ENCODE assay signal across 25 cellular contexts in genomic region chr16:85633438-85633743, GRCh38.
"Had no signal": no experiment of that assay in that cellular context is flagged by ENCODE, and none has a peak within 500 bp of the region (broad histone marks: within the 10 kb centered on the region; RNA-seq: fewer than 3 reads in every experiment).

No MANE protein-coding gene starts in this region.

- H3K27me3 ChIP-seq: colonic mucosa, esophagus squamous epithelium, gastrocnemius medialis, heart right ventricle, left lung had no signal

- H3K27ac ChIP-seq: colonic mucosa, epithelial cell of prostate, esophagus squamous epithelium, gastrocnemius medialis, heart right ventricle, left lung, lower lobe of right lung had no signal

- H3K4me1 ChIP-seq: colonic mucosa had no signal

- H3K4me3 ChIP-seq: colonic mucosa, esophagus squamous epithelium, gastrocnemius medialis, heart right ventricle, left lung, lower lobe of right lung, mucosa of descending colon had no signal

- ATAC-seq: effector memory CD8-positive, alpha-beta T cell; esophagus mucosa; gastrocnemius medialis; heart right ventricle; left cardiac atrium; left lung; left ventricle myocardium superior; lower lobe of right lung; mucosa of descending colon had no signal

- H3K9me3 ChIP-seq: colonic mucosa, gastrocnemius medialis, lower lobe of right lung had no signal

- DNase-seq: colonic mucosa; cortex of kidney; effector CD8-positive, alpha-beta T cell; effector memory CD8-positive, alpha-beta T cell; endodermal cell; erythroblast; esophagus squamous epithelium; foreskin fibroblast; foreskin melanocyte; gastrocnemius medialis; glutamatergic neuron; head of caudate nucleus; heart right ventricle; hippocampal formation; left cardiac atrium; left lung; left ventricle myocardium superior; lower lobe of right lung; mesenchymal stem cell; mucosa of descending colon had no signal

- FAIRE-seq: endometrium, islet of Langerhans, keratinocyte had no signal

- H3K36me3 ChIP-seq: colonic mucosa, gastrocnemius medialis had no signal
